ENCODE assay signal across 8 cellular contexts in genomic region chr2:189581354-189582139, GRCh38. TPM values are rescaled to one million over a fixed set of nuclear protein-coding genes. Genes with fewer than 3 reads are reported as not detected.
DNase-seq lines count a peak whose midpoint lies in the region; ATAC-seq and TF ChIP-seq lines count a peak whose summit lies in the region.

No MANE protein-coding gene starts in this region.

- no peak overlapping the region for H4K91ac ChIP-seq in mesenchymal stem cell (ENCODE audit: low read length)

- TF ChIP-seq EP300 in upper lobe of left lung (IDR thresholded peaks at IDR 0.05), result no peak

- peak overlapping the region; percentile 29 for H3K27ac Mint-ChIP-seq in activated CD4-positive, alpha-beta T cell treated with anti-CD3 and anti-CD28 coated beads for 36 hours

- H3K4me1 ChIP-seq in Panc1 (ENCODE audit: control insufficient read depth, insufficient read depth, low read length), result no peaks in the 10 kb centered on the region
- H3K4me1 ChIP-seq in mesenchymal stem cell (ENCODE audit: control insufficient read depth, insufficient read depth, low read depth, low read length), result peaks cover 9% of the 10 kb centered on the region
- H3K4me1 ChIP-seq in upper lobe of left lung, result peaks cover 14 to 45% (median 22%) of the 10 kb centered on the region in 4 donors

- H3K9me3 Mint-ChIP-seq in activated CD4-positive, alpha-beta T cell treated with anti-CD3 and anti-CD28 coated beads for 36 hours (ENCODE audit: low read depth), result no peaks in the 10 kb centered on the region

- H3K23ac ChIP-seq in mesenchymal stem cell (ENCODE audit: low read length in 2 of 2), result no peak overlapping the region

- intact Hi-C loops in activated CD4-positive, alpha-beta T cell treated with anti-CD3 and anti-CD28 coated beads for 36 hours (cut with DNase I, micrococcal nuclease), result loop anchor here (5.0 kb wide), 2 partner anchors 139 to 201 kb away; partner anchors contain the start of genes ORMDL1 (in 1 of the 2), PMS1 (in 1 of the 2) and WDR75 (in 1 of the 2)
- intact Hi-C loops in Panc1 (cut with micrococcal nuclease; ENCODE audit: unreplicated experiment), result no loop called here
- intact Hi-C loops in dorsolateral prefrontal cortex (cut with DNase I), result no loop called here

- ATAC-seq in activated CD4-positive, alpha-beta T cell treated with anti-CD3 and anti-CD28 coated beads for 36 hours, result no peak
- ATAC-seq in Panc1 (peak; percentile 35), upper lobe of left lung (ENCODE audit: low FRiP score in 2 of 2) (peak; percentile 7 to 26), HG03439 (IDR thresholded peaks at IDR 0.05; ENCODE audit: unreplicated experiment) (no peak)

- H3K18ac ChIP-seq in mesenchymal stem cell (ENCODE audit: low read depth in 1 of 2, low read length in 2 of 2), result no peak overlapping the region

- H3K36me3 Mint-ChIP-seq in activated CD4-positive, alpha-beta T cell treated with anti-CD3 and anti-CD28 coated beads for 36 hours (ENCODE audit: low read depth), result no peaks in the 10 kb centered on the region

- peak overlapping the region; percentile 49 for H4K8ac ChIP-seq in mesenchymal stem cell (ENCODE audit: low read length)

- H3K4ac ChIP-seq in mesenchymal stem cell (ENCODE audit: low read depth in 1 of 2, low read length in 2 of 2), result no peak overlapping the region

- H3K27me3 ChIP-seq in Panc1 (ENCODE audit: control insufficient read depth, insufficient read depth, low read length) (peaks cover 69% of the 10 kb centered on the region), dorsolateral prefrontal cortex (peaks cover 0 to 42% (median 5%) of the 10 kb centered on the region in 45 donors), mesenchymal stem cell (ENCODE audit: control insufficient read depth in 1 of 2, insufficient read depth in 1 of 2, low read length in 2 of 2) (peaks cover 0 to 9% of the 10 kb centered on the region in 2 experiments), upper lobe of left lung (no peaks in the 10 kb centered on the region)

- H3K9me3 ChIP-seq in Panc1 (ENCODE audit: control insufficient read depth, insufficient read depth, low read depth, low read length) (no peaks in the 10 kb centered on the region), mesenchymal stem cell (ENCODE audit: control insufficient read depth, low read length) (no peaks in the 10 kb centered on the region), upper lobe of left lung (no peaks in the 10 kb centered on the region)

- BruUV-seq in Panc1 (replicated peaks; lab: Mats Ljungman, UMichigan), result no TSS peak

- no peak for TF ChIP-seq POLR2A in upper lobe of left lung (IDR thresholded peaks at IDR 0.05)

- POLR2A ChIA-PET in activated CD4-positive, alpha-beta T cell treated with anti-CD3 and anti-CD28 coated beads for 36 hours (lab: Charles Lee), result interaction anchor here (0.7 kb wide), 1 partner anchor 81 kb away, joined by 5 read pairs; no protein-coding TSS in a partner anchor
- POLR2A ChIA-PET in Panc1 (lab: Charles Lee), result interaction anchor here (0.6 kb wide), 1 partner anchor 103 kb away, joined by 3 read pairs; no protein-coding TSS in a partner anchor

- H3K9ac ChIP-seq in mesenchymal stem cell (ENCODE audit: low read length), result peak overlapping the region; percentile 81

- no peak overlapping the region for H2AFZ ChIP-seq in mesenchymal stem cell (ENCODE audit: low read depth, low read length)

- no peak overlapping the region for H2BK120ac ChIP-seq in mesenchymal stem cell (ENCODE audit: low read depth, low read length)

- H2BK5ac ChIP-seq in mesenchymal stem cell (ENCODE audit: low read depth, low read length, poor library complexity, severe bottlenecking), result no peak overlapping the region

- peak overlapping the region in 1 of 2 experiments; percentile 49 for H2BK12ac ChIP-seq in mesenchymal stem cell (ENCODE audit: low read length in 2 of 2)

- in situ Hi-C loops in Panc1 (cut with HindIII; ENCODE audit: low pct_unique_long_range_greater_than_20kb, low sequenced_read_pairs), result no loop called here

- TF ChIP-seq CTCF in Panc1 (IDR thresholded peaks at IDR 0.05), result no peak
- no peak for TF ChIP-seq CTCF in dorsolateral prefrontal cortex (IDR thresholded peaks at IDR 0.05 in 54 of 56, conservative IDR thresholded peaks at IDR 0.05 in 2 of 56; ENCODE audit: low read depth in 1 of 56, partially characterized antibody in 56 of 56)
- no peak for TF ChIP-seq CTCF in upper lobe of left lung (IDR thresholded peaks at IDR 0.05)

- peak overlapping the region; percentile 65 for H3K4me3 Mint-ChIP-seq in activated CD4-positive, alpha-beta T cell treated with anti-CD3 and anti-CD28 coated beads for 36 hours

- H3K27me3 Mint-ChIP-seq in activated CD4-positive, alpha-beta T cell treated with anti-CD3 and anti-CD28 coated beads for 36 hours, result peaks cover 16% of the 10 kb centered on the region

- H3K27ac ChIP-seq in Panc1 (ENCODE audit: low read length) (no peak overlapping the region), dorsolateral prefrontal cortex (peak overlapping the region in 52 of 59 donors; percentile 22 to 91 (median 80)), mesenchymal stem cell (ENCODE audit: low read length, poor library complexity, severe bottlenecking) (no peak overlapping the region), upper lobe of left lung (peak overlapping the region; percentile 87 to 95 (median 94))

- no peaks in the 10 kb centered on the region for H3K36me3 ChIP-seq in Panc1 (ENCODE audit: control insufficient read depth, insufficient read depth, low read length)
- H3K36me3 ChIP-seq in mesenchymal stem cell (ENCODE audit: control insufficient read depth in 1 of 2, insufficient read depth in 2 of 2, low read depth in 1 of 2, low read length in 2 of 2), result no peaks in the 10 kb centered on the region
- no peaks in the 10 kb centered on the region for H3K36me3 ChIP-seq in upper lobe of left lung

- peak; percentile 27 for DNase-seq in activated CD4-positive, alpha-beta T cell treated with anti-CD3 and anti-CD28 coated beads for 36 hours
- no peak for DNase-seq in activated CD4-positive, alpha-beta T cell treated with anti-CD3 and anti-CD28 coated beads, Interleukin-2, amount 50 U/mL, for 4 hours
- DNase-seq in Panc1 (ENCODE audit: low read depth, low spot score) (no peak), dorsolateral prefrontal cortex (peak in 1 of 10 donors; percentile 40), mesenchymal stem cell (no peak), upper lobe of left lung (peak; percentile 23 to 59), NCI-H1105 (lab: John Stamatoyannopoulos, UW) (no peak)

- no peak overlapping the region for H3K14ac ChIP-seq in mesenchymal stem cell (ENCODE audit: low read length in 2 of 2)

- CTCF ChIA-PET in activated CD4-positive, alpha-beta T cell treated with anti-CD3 and anti-CD28 coated beads for 36 hours (lab: Charles Lee), result interaction anchor here (0.5 to 1.0 kb wide), 2 partner anchors 29 to 1914 kb away, joined by 3 to 4 read pairs; no protein-coding TSS in a partner anchor
- CTCF ChIA-PET in Panc1 (lab: Charles Lee), result no interaction called here

- H3K4me3 ChIP-seq in Panc1 (ENCODE audit: low read depth in 2 of 2, low read length in 2 of 2) (peak overlapping the region in 1 of 2 experiments; percentile 46; a peak in 1 of 4 replicates), dorsolateral prefrontal cortex (peak overlapping the region; percentile 45 to 79 (median 63)), mesenchymal stem cell (ENCODE audit: insufficient read depth in 1 of 2, low read depth in 1 of 2, low read length in 2 of 2) (peak overlapping the region; percentile 63 to 81), upper lobe of left lung (peak overlapping the region; percentile 36 to 73 (median 57))

- H3K4me1 Mint-ChIP-seq in activated CD4-positive, alpha-beta T cell treated with anti-CD3 and anti-CD28 coated beads for 36 hours, result peaks cover 34% of the 10 kb centered on the region

- WGBS in mesenchymal stem cell, result 13% methylated on average over 20 of the region's 22 CpGs
- WGBS in upper lobe of left lung, 2 donors, result 23% methylated on average over 22 of the region's 22 CpGs

- peak overlapping the region; percentile 91 for H2BK15ac ChIP-seq in mesenchymal stem cell (ENCODE audit: low read depth, poor library complexity, severe bottlenecking)

- H3K79me1 ChIP-seq in mesenchymal stem cell (replicated peaks; ENCODE audit: low read length, poor library complexity, severe bottlenecking), result peaks cover 2% of the 10 kb centered on the region

- no peak overlapping the region for H2AK5ac ChIP-seq in mesenchymal stem cell (ENCODE audit: low read length, severe bottlenecking)

- H3K4me2 ChIP-seq in mesenchymal stem cell (ENCODE audit: low read length, poor library complexity, severe bottlenecking), result peak overlapping the region; percentile 89

RNA-seq across cellular contexts. Expression of gene SLC40A1, which starts 1.0 kb away (rescaled TPM):
- total RNA-seq in activated CD4-positive, alpha-beta T cell treated with anti-CD3 and anti-CD28 coated beads for 36 hours, result 1 to 10 TPM; 4.2 TPM
- total RNA-seq in Panc1 (2021; ENCODE audit: unreplicated experiment), result 0.74 TPM
- polyA plus RNA-seq in Panc1 (2012; ENCODE audit: insufficient read length), result 0.08 TPM
- 10 to 100 TPM in 23 of 120 experiments, 1 to 10 TPM in 97; 2.6 to 13.9 (median 7.7) TPM for total RNA-seq in dorsolateral prefrontal cortex
- polyA plus RNA-seq in mesenchymal stem cell (2013, experiment 1 of 2), result 7.2 TPM
- 8.0 TPM for polyA plus RNA-seq in mesenchymal stem cell (2013, experiment 2 of 2)
- total RNA-seq in upper lobe of left lung, result 100 to 1,000 TPM in 5 of 6 donors, 10 to 100 TPM in 1; 67.4 to 154 (median 131) TPM

Comparison
In these comparisons a context has a peak if more than half of its experiments do, and no peak if none do; other contexts are left out.
1. DNase-seq: peak in activated CD4-positive, alpha-beta T cell treated with anti-CD3 and anti-CD28 coated beads for 36 hours (single experiment) and upper lobe of left lung (2 of 2); none in activated CD4-positive, alpha-beta T cell treated with anti-CD3 and anti-CD28 coated beads, Interleukin-2, amount 50 U/mL, for 4 hours (0 of 2), Panc1 (single experiment), mesenchymal stem cell (single experiment) and NCI-H1105 (single experiment).
2. ATAC-seq: peak in Panc1 (single experiment) and upper lobe of left lung (2 of 2); none in activated CD4-positive, alpha-beta T cell treated with anti-CD3 and anti-CD28 coated beads for 36 hours (single experiment) and HG03439 (single experiment).
3. H3K27ac ChIP-seq: peak in dorsolateral prefrontal cortex (52 of 59) and upper lobe of left lung (4 of 4); none in Panc1 (single experiment) and mesenchymal stem cell (single experiment).
4. RNA of gene SLC40A1, which starts 1.0 kb away (total RNA-seq): 67.4 to 154 TPM in upper lobe of left lung; 2.6 to 13.9 TPM in dorsolateral prefrontal cortex, 4.2 TPM in activated CD4-positive, alpha-beta T cell treated with anti-CD3 and anti-CD28 coated beads for 36 hours and 0.74 TPM in Panc1 (single experiment); every median in the first group is over 4 times any median in the second.
5. intact Hi-C loops: an anchor here in activated CD4-positive, alpha-beta T cell treated with anti-CD3 and anti-CD28 coated beads for 36 hours (5.0 kb wide); none called in Panc1 and dorsolateral prefrontal cortex.